In the genomic region with DNA sequence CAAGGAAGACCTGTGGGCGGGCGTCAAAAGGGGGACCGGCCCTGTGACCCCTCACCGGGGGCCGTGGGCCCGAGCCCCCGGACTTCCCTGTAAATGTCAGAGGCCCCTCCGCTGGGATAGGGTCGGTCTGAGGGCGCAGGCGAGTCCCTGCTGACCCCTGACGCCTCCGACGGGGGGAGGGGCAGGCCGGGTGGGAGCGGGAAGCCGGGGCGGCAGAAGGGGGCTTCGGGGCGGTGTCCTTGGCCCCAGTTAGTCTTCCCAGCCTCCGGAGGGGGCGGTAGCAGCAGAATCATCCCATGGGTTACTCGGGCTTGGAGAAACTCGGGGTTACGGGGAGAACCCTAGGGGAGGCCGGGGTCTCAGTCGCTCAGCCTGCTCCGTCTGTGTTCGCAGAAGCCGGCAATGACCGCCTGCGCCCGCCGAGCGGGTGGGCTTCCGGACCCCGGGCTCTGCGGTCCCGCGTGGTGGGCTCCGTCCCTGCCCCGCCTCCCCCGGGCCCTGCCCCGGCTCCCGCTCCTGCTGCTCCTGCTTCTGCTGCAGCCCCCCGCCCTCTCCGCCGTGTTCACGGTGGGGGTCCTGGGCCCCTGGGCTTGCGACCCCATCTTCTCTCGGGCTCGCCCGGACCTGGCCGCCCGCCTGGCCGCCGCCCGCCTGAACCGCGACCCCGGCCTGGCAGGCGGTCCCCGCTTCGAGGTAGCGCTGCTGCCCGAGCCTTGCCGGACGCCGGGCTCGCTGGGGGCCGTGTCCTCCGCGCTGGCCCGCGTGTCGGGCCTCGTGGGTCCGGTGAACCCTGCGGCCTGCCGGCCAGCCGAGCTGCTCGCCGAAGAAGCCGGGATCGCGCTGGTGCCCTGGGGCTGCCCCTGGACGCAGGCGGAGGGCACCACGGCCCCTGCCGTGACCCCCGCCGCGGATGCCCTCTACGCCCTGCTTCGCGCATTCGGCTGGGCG, we compare ENCODE assay signal across 1 cellular context.
TF ChIP-seq lines count a peak whose summit lies in the region.

No MANE protein-coding gene starts in this region.

TF ChIP-seq in GM23338, 12 proteins besides CTCF, POLR2A, EP300 and RAD21:
- peak; percentile 13 for TF ChIP-seq EZH2 (IDR thresholded peaks at IDR 0.05; ENCODE audit: low read depth, unreplicated experiment)
- no peak for TF ChIP-seq POLR2AphosphoS5 (IDR thresholded peaks at IDR 0.05; ENCODE audit: low read depth)
TF ChIP-seq in GM23338: peak in this region for 1.
